ENCODE assay signal across 24 cellular contexts in the genomic region with DNA sequence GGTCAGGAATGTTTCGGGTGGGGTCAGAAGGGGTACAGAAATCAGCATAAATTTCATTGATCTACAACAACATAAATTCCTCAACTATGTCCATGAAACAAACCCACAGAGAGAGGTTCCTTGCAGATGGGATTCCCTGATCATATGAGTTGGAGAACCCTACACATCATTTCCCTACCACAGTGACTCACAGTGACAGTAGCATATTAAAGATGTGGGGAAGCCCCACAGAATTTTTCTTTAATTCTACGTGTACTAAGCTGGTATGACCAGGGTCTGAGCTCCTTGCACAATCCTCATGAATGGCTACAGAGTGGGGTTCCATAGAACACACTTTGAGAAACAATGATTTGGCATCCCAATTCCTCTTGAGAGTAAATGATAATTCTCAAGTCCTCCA.
DNase-seq lines count a peak whose midpoint lies in the region; ATAC-seq, FAIRE-seq and TF ChIP-seq lines count a peak whose summit lies in the region.
"Had no signal": no experiment of that assay in that cellular context is flagged by ENCODE, and none has a peak within 500 bp of the region (broad histone marks: within the 10 kb centered on the region; RNA-seq: fewer than 3 reads in every experiment).

No MANE protein-coding gene starts in this region.

- peak; percentile 9 for FAIRE-seq in GM12892 (lab: Jason Lieb, UNC)

- no peaks in the 10 kb centered on the region for H3K36me3 ChIP-seq in PC-3 (ENCODE audit: low read depth, low read length)
- H3K36me3 ChIP-seq in A673 (ENCODE audit: insufficient read depth, low read length, poor library complexity, severe bottlenecking): no peaks in the 10 kb centered on the region
- H3K36me3 ChIP-seq: ascending aorta, stomach had no signal

- no peak overlapping the region for H2AFZ ChIP-seq in PC-3 (ENCODE audit: low read length)

- TF ChIP-seq CTCF in PC-3 (conservative IDR thresholded peaks at IDR 0.05; ENCODE audit: low read depth, low read length) (no peak), fibroblast of mammary gland (conservative IDR thresholded peaks at IDR 0.05; ENCODE audit: control insufficient read depth, insufficient read depth, low read depth, low read length) (no peak), A673 (conservative IDR thresholded peaks at IDR 0.05; ENCODE audit: low read depth, low read length) (no peak)

- H3K4me3 Mint-ChIP-seq in activated T-helper 1 cell treated with anti-CD3 and anti-CD28 coated beads, Interleukin-12 subunit alpha, Interleukin-12 subunit beta, Interleukin-2, Interleukin-4 antibody, amounts not matched to agents 30 ng/mL and 10 ng/mL and 1 ng/mL, durations not matched to agents 14 hours and 24 hours and 36 hours: no peak overlapping the region
- H3K4me3 Mint-ChIP-seq: CD4-positive, alpha-beta T cell; H9; neural crest cell had no signal

- peaks cover 16% of the 10 kb centered on the region for H3K4me1 ChIP-seq in PC-3 (ENCODE audit: insufficient read depth, low read length)
- H3K4me1 ChIP-seq in A673 (ENCODE audit: insufficient read depth, low read length, poor library complexity, severe bottlenecking): no peaks in the 10 kb centered on the region
- H3K4me1 ChIP-seq: ascending aorta, stomach had no signal

- no peaks in the 10 kb centered on the region for H3K79me2 ChIP-seq in PC-3 (ENCODE audit: low read length)

- BruUV-seq in PC-3 (replicated peaks; lab: Mats Ljungman, UMichigan): no TSS peak
- BruUV-seq in A673 (replicated peaks; lab: Mats Ljungman, UMichigan): no TSS peak

- H3K4me3 ChIP-seq in PC-3 (ENCODE audit: low read length): no peak overlapping the region
- no peak overlapping the region for H3K4me3 ChIP-seq in fibroblast of mammary gland (ENCODE audit: control insufficient read depth, low read depth, low read length)
- no peak overlapping the region for H3K4me3 ChIP-seq in A673 (ENCODE audit: low read depth, low read length, poor library complexity, severe bottlenecking)
- H3K4me3 ChIP-seq: ascending aorta, stomach had no signal

- intact Hi-C loops in PC-3 (cut with micrococcal nuclease) (no loop called here), A673 (cut with micrococcal nuclease; ENCODE audit: unreplicated experiment) (no loop called here)
- intact Hi-C loops in activated T-helper 1 cell treated with anti-CD3 and anti-CD28 coated beads, Interleukin-12 subunit alpha, Interleukin-12 subunit beta, Interleukin-2, Interleukin-4 antibody, amounts not matched to agents 30 ng/mL and 10 ng/mL and 1 ng/mL, durations not matched to agents 14 hours and 24 hours and 36 hours (cut with micrococcal nuclease): no loop called here

- 0 out of 2 replicates have a peak overlapping the region, but pooled peaks have one; percentile 8 for H3K4me2 ChIP-seq in PC-3 (ENCODE audit: low read length)
- H3K4me2 ChIP-seq: KMS-11 had no signal

- no peaks in the 10 kb centered on the region for H3K9me2 ChIP-seq in PC-3 (replicated peaks; ENCODE audit: low read length)

- no peaks in the 10 kb centered on the region for H3K9me3 Mint-ChIP-seq in activated T-helper 1 cell treated with anti-CD3 and anti-CD28 coated beads, Interleukin-12 subunit alpha, Interleukin-12 subunit beta, Interleukin-2, Interleukin-4 antibody, amounts not matched to agents 30 ng/mL and 10 ng/mL and 1 ng/mL, durations not matched to agents 14 hours and 24 hours and 36 hours
- H3K9me3 Mint-ChIP-seq: CD4-positive, alpha-beta T cell had no signal

- no peaks in the 10 kb centered on the region for H3K36me3 Mint-ChIP-seq in activated T-helper 1 cell treated with anti-CD3 and anti-CD28 coated beads, Interleukin-12 subunit alpha, Interleukin-12 subunit beta, Interleukin-2, Interleukin-4 antibody, amounts not matched to agents 30 ng/mL and 10 ng/mL and 1 ng/mL, durations not matched to agents 14 hours and 24 hours and 36 hours (ENCODE audit: low read depth)

- in situ Hi-C loops in Caki2 (cut with HindIII; ENCODE audit: low pct_unique_long_range_greater_than_20kb, low sequenced_read_pairs): no loop called here

- no peaks in the 10 kb centered on the region for H4K20me1 ChIP-seq in PC-3 (ENCODE audit: low read length)

- H3K9ac ChIP-seq in PC-3 (ENCODE audit: low read length): no peak overlapping the region
- H3K9ac ChIP-seq: KMS-11 had no signal

- H3K27me3 ChIP-seq in PC-3 (ENCODE audit: low read length) (no peaks in the 10 kb centered on the region), A673 (replicated peaks; ENCODE audit: insufficient read depth, low read depth, low read length, poor library complexity) (no peaks in the 10 kb centered on the region)
- H3K27me3 ChIP-seq: ascending aorta, stomach had no signal

- no peaks in the 10 kb centered on the region for H3K4me1 Mint-ChIP-seq in activated T-helper 1 cell treated with anti-CD3 and anti-CD28 coated beads, Interleukin-12 subunit alpha, Interleukin-12 subunit beta, Interleukin-2, Interleukin-4 antibody, amounts not matched to agents 30 ng/mL and 10 ng/mL and 1 ng/mL, durations not matched to agents 14 hours and 24 hours and 36 hours (ENCODE audit: low read depth)

- TF ChIP-seq POLR2A in GM12892 (IDR thresholded peaks at IDR 0.05; ENCODE audit: low read depth, low read length): no peak

- H3K27me3 Mint-ChIP-seq in activated T-helper 1 cell treated with anti-CD3 and anti-CD28 coated beads, Interleukin-12 subunit alpha, Interleukin-12 subunit beta, Interleukin-2, Interleukin-4 antibody, amounts not matched to agents 30 ng/mL and 10 ng/mL and 1 ng/mL, durations not matched to agents 14 hours and 24 hours and 36 hours (ENCODE audit: insufficient read depth): peaks cover 7% of the 10 kb centered on the region
- H3K27me3 Mint-ChIP-seq: CD4-positive, alpha-beta T cell; progenitor cell of endocrine pancreas had no signal

- CTCF ChIA-PET in PC-3 (lab: Charles Lee) (interaction anchor here (0.6 to 1.2 kb wide), 4 partner anchors 57 to 401 kb away, joined by 3 to 5 read pairs (median 4); no protein-coding TSS in a partner anchor), A673 (lab: Charles Lee) (no interaction called here)

- peak; percentile 71 for ATAC-seq in PC-3
- ATAC-seq: left ventricle myocardium superior had no signal

- H3F3A ChIP-seq in PC-3 (ENCODE audit: low read length, unreplicated experiment): no peaks in the 10 kb centered on the region

- DNase-seq in Caki2 (ENCODE audit: low read depth): peak; percentile 10
- DNase-seq in GM12892 (ENCODE audit: insufficient read length): no peak
- DNase-seq in PC-3: peak; percentile 78
- peak; percentile 24 for DNase-seq in fibroblast of mammary gland (ENCODE audit: low read depth)
- no peak for DNase-seq in NCI-H2029 (lab: John Stamatoyannopoulos, UW)
- DNase-seq in activated T-helper 1 cell treated with anti-CD3 and anti-CD28 coated beads, Interleukin-12 subunit alpha, Interleukin-12 subunit beta, Interleukin-2, Interleukin-4 antibody, amounts not matched to agents 30 ng/mL and 10 ng/mL and 1 ng/mL, durations not matched to agents 14 hours and 24 hours and 36 hours (ENCODE audit: low spot score): no peak
- DNase-seq in activated gamma-delta T cell (lab: John Stamatoyannopoulos, UW): no peak
- DNase-seq in A673 (ENCODE audit: low spot score): no peak
- DNase-seq: activated naive CD4-positive, alpha-beta T cell; CD4-positive, alpha-beta T cell; effector CD8-positive, alpha-beta T cell; H9; head of caudate nucleus; left ventricle myocardium superior; NCI-H1048; NCI-H2081; NCI-H510A treated with DMSO at 0.1 percent for 48 hours; stimulated activated CD4-positive, alpha-beta T cell treated with anti-CD3 and anti-CD28 coated beads, Interleukin-1b, Interleukin-23, amount 100 ng/mL, for 48 hours; stomach; trophoblast cell had no signal

- no peaks in the 10 kb centered on the region for H3K9me3 ChIP-seq in PC-3 (ENCODE audit: low read length)
- no peaks in the 10 kb centered on the region for H3K9me3 ChIP-seq in A673 (ENCODE audit: low read depth, low read length, poor library complexity, severe bottlenecking)
- H3K9me3 ChIP-seq: ascending aorta, stomach had no signal

- no peak overlapping the region for H3K27ac Mint-ChIP-seq in activated T-helper 1 cell treated with anti-CD3 and anti-CD28 coated beads, Interleukin-12 subunit alpha, Interleukin-12 subunit beta, Interleukin-2, Interleukin-4 antibody, amounts not matched to agents 30 ng/mL and 10 ng/mL and 1 ng/mL, durations not matched to agents 14 hours and 24 hours and 36 hours
- H3K27ac Mint-ChIP-seq: CD4-positive, alpha-beta T cell; progenitor cell of endocrine pancreas had no signal

- POLR2A ChIA-PET in PC-3 (lab: Charles Lee; ENCODE audit: unreplicated experiment): interaction anchor here (0.5 kb wide), 1 partner anchor 175 kb away, joined by 3 read pairs; no protein-coding TSS in a partner anchor
- POLR2A ChIA-PET in A673 (lab: Charles Lee; ENCODE audit: low non-redundant PET): no interaction called here

- peak overlapping the region; percentile 55 for H3K27ac ChIP-seq in PC-3 (ENCODE audit: low read length)
- no peak overlapping the region for H3K27ac ChIP-seq in A673 (ENCODE audit: low read depth, low read length, poor library complexity, severe bottlenecking)
- H3K27ac ChIP-seq: ascending aorta, KMS-11, stomach had no signal

Comparison
In these comparisons a context has a peak if more than half of its experiments do, and no peak if none do; other contexts are left out.
1. DNase-seq: peak in Caki2 (single experiment), PC-3 (single experiment) and fibroblast of mammary gland (single experiment); none in GM12892 (single experiment), NCI-H2029 (single experiment), activated T-helper 1 cell treated with anti-CD3 and anti-CD28 coated beads, Interleukin-12 subunit alpha, Interleukin-12 subunit beta, Interleukin-2, Interleukin-4 antibody, amounts not matched to agents 30 ng/mL and 10 ng/mL and 1 ng/mL, durations not matched to agents 14 hours and 24 hours and 36 hours (single experiment), activated gamma-delta T cell (single experiment) and A673 (single experiment).